Comparison of ENCODE assay signal across 1 cellular context in genomic region chr17:80559688-80560290, GRCh38.
A peak's percentile ranks its signal among the peaks of the same experiment; 100 is the strongest.
TF ChIP-seq lines count a peak whose summit lies in the region.

No MANE protein-coding gene starts in this region.

TF ChIP-seq in IMR-90, 13 proteins besides CTCF, POLR2A, EP300 and RAD21 (continued from another document):
- no peak for TF ChIP-seq MAFK (IDR thresholded peaks at IDR 0.05; ENCODE audit: low read depth, low read length)
- TF ChIP-seq, protein P1, sequence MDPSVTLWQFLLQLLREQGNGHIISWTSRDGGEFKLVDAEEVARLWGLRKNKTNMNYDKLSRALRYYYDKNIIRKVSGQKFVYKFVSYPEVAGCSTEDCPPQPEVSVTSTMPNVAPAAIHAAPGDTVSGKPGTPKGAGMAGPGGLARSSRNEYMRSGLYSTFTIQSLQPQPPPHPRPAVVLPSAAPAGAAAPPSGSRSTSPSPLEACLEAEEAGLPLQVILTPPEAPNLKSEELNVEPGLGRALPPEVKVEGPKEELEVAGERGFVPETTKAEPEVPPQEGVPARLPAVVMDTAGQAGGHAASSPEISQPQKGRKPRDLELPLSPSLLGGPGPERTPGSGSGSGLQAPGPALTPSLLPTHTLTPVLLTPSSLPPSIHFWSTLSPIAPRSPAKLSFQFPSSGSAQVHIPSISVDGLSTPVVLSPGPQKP (IDR thresholded peaks at IDR 0.05; ENCODE audit: borderline replicate concordance, low read depth, low read length), result no peak
- TF ChIP-seq MXI1 (IDR thresholded peaks at IDR 0.05; ENCODE audit: borderline replicate concordance, low read depth, low read length), result no peak
- TF ChIP-seq RCOR1 (IDR thresholded peaks at IDR 0.05; ENCODE audit: insufficient replicate concordance, low read length), result peak; percentile 23
- TF ChIP-seq SMC3 (IDR thresholded peaks at IDR 0.05; ENCODE audit: low read depth, low read length), result no peak
- TF ChIP-seq BHLHE40 (IDR thresholded peaks at IDR 0.05; ENCODE audit: low read depth, low read length), result no peak
- no peak for TF ChIP-seq CHD1 (IDR thresholded peaks at IDR 0.05; ENCODE audit: low read depth, low read length)
- TF ChIP-seq, protein P2, sequence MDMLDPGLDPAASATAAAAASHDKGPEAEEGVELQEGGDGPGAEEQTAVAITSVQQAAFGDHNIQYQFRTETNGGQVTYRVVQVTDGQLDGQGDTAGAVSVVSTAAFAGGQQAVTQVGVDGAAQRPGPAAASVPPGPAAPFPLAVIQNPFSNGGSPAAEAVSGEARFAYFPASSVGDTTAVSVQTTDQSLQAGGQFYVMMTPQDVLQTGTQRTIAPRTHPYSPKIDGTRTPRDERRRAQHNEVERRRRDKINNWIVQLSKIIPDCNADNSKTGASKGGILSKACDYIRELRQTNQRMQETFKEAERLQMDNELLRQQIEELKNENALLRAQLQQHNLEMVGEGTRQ (IDR thresholded peaks at IDR 0.05; ENCODE audit: low read depth, low read length), result no peak
- TF ChIP-seq NFE2L2 (IDR thresholded peaks at IDR 0.05; ENCODE audit: low read depth, low read length), result 0 out of 2 replicates have a peak, but pooled peaks have one; percentile 5
- TF ChIP-seq CEBPB (IDR thresholded peaks at IDR 0.05; ENCODE audit: low read depth, low read length), result peak; percentile 55
- no peak for TF ChIP-seq FOS (IDR thresholded peaks at IDR 0.05; ENCODE audit: low read depth, low read length)
TF ChIP-seq in IMR-90: peak in this region for 3.
